Comparison of ENCODE assay signal across 13 cellular contexts in genomic region chrX:8988456-8988855, GRCh38. TPM values are rescaled to one million over a fixed set of nuclear protein-coding genes. Genes with fewer than 3 reads are reported as not detected.
DNase-seq lines count a peak whose midpoint lies in the region; ATAC-seq, FAIRE-seq and TF ChIP-seq lines count a peak whose summit lies in the region.
"Had no signal": no experiment of that assay in that cellular context is flagged by ENCODE, and none has a peak within 500 bp of the region (broad histone marks: within the 10 kb centered on the region; RNA-seq: fewer than 3 reads in every experiment).

No MANE protein-coding gene starts in this region.

- H3K9me3 Mint-ChIP-seq in activated CD8-positive, alpha-beta T cell treated with anti-CD3 and anti-CD28 coated beads for 36 hours = no peaks in the 10 kb centered on the region
- H3K9me3 Mint-ChIP-seq in activated CD8-positive, alpha-beta T cell treated with anti-CD3 and anti-CD28 coated beads, Interleukin-2, amount 10 ng/mL, durations not matched to agents 7 days and 5 days (ENCODE audit: insufficient read depth) = no peaks in the 10 kb centered on the region
- H3K9me3 Mint-ChIP-seq: dendritic cell treated with granulocyte-macrophage colony-stimulating factor and Interleukin-4, amounts not matched to agents 40 ng/mL and 50 ng/mL, for 4 days had no signal

- no peak overlapping the region for H3K4me3 ChIP-seq in upper lobe of right lung

- H3K36me3 Mint-ChIP-seq in activated CD8-positive, alpha-beta T cell treated with anti-CD3 and anti-CD28 coated beads for 36 hours (ENCODE audit: low read depth) = no peaks in the 10 kb centered on the region
- H3K36me3 Mint-ChIP-seq in activated CD8-positive, alpha-beta T cell treated with anti-CD3 and anti-CD28 coated beads, Interleukin-2, amount 10 ng/mL, durations not matched to agents 7 days and 5 days (ENCODE audit: low read depth) = no peaks in the 10 kb centered on the region

- DNase-seq in activated CD8-positive, alpha-beta T cell treated with anti-CD3 and anti-CD28 coated beads for 36 hours = peak; percentile 27
- no peak for DNase-seq in activated CD8-positive, alpha-beta T cell treated with anti-CD3 and anti-CD28 coated beads, Interleukin-2, amount 10 ng/mL, durations not matched to agents 7 days and 5 days
- DNase-seq in amniotic epithelial cell (ENCODE audit: low read depth) = peak; percentile 45
- DNase-seq in left lobe of liver (ENCODE audit: low spot score) = peak; percentile 60
- no peak for DNase-seq in upper lobe of right lung
- DNase-seq in GM19239 (ENCODE audit: insufficient read length, low spot score) = no peak
- no peak for DNase-seq in putamen (ENCODE audit: low spot score)
- DNase-seq: C1 segment of cervical spinal cord, KBM-7 had no signal

- H3K4me1 Mint-ChIP-seq in activated CD8-positive, alpha-beta T cell treated with anti-CD3 and anti-CD28 coated beads for 36 hours (ENCODE audit: low read depth) = peaks cover 19% of the 10 kb centered on the region
- H3K4me1 Mint-ChIP-seq in activated CD8-positive, alpha-beta T cell treated with anti-CD3 and anti-CD28 coated beads, Interleukin-2, amount 10 ng/mL, durations not matched to agents 7 days and 5 days (ENCODE audit: low read depth) = peaks cover 7% of the 10 kb centered on the region

- no peak for TF ChIP-seq CTCF in activated CD8-positive, alpha-beta T cell treated with anti-CD3 and anti-CD28 coated beads for 36 hours (IDR thresholded peaks at IDR 0.05)
- no peak for TF ChIP-seq CTCF in upper lobe of right lung (IDR thresholded peaks at IDR 0.05)

- CTCF ChIA-PET in activated CD8-positive, alpha-beta T cell treated with anti-CD3 and anti-CD28 coated beads for 36 hours (lab: Charles Lee) = no interaction called here
- CTCF ChIA-PET in activated CD8-positive, alpha-beta T cell treated with anti-CD3 and anti-CD28 coated beads, Interleukin-2, amount 10 ng/mL, durations not matched to agents 7 days and 5 days (lab: Charles Lee) = interaction anchor here (0.9 kb wide), 1 partner anchor 12 kb away, joined by 3 read pairs; no protein-coding TSS in a partner anchor

- no peak for FAIRE-seq in GM19239 (lab: Jason Lieb, UNC)

- no peaks in the 10 kb centered on the region for H3K27me3 Mint-ChIP-seq in activated CD8-positive, alpha-beta T cell treated with anti-CD3 and anti-CD28 coated beads for 36 hours
- H3K27me3 Mint-ChIP-seq in activated CD8-positive, alpha-beta T cell treated with anti-CD3 and anti-CD28 coated beads, Interleukin-2, amount 10 ng/mL, durations not matched to agents 7 days and 5 days (ENCODE audit: low read depth) = no peaks in the 10 kb centered on the region
- H3K27me3 Mint-ChIP-seq: dendritic cell treated with granulocyte-macrophage colony-stimulating factor and Interleukin-4, amounts not matched to agents 40 ng/mL and 50 ng/mL, for 4 days had no signal

- H3K4me3 Mint-ChIP-seq in activated CD8-positive, alpha-beta T cell treated with anti-CD3 and anti-CD28 coated beads for 36 hours = no peak overlapping the region
- no peak overlapping the region for H3K4me3 Mint-ChIP-seq in activated CD8-positive, alpha-beta T cell treated with anti-CD3 and anti-CD28 coated beads, Interleukin-2, amount 10 ng/mL, durations not matched to agents 7 days and 5 days
- H3K4me3 Mint-ChIP-seq: dendritic cell treated with granulocyte-macrophage colony-stimulating factor and Interleukin-4, amounts not matched to agents 40 ng/mL and 50 ng/mL, for 4 days had no signal

- H3K4me1 ChIP-seq in upper lobe of right lung = no peaks in the 10 kb centered on the region

- H3K9me3 ChIP-seq in upper lobe of right lung = no peaks in the 10 kb centered on the region

- intact Hi-C loops in activated CD8-positive, alpha-beta T cell treated with anti-CD3 and anti-CD28 coated beads for 36 hours (cut with micrococcal nuclease) = no loop called here
- intact Hi-C loops in upper lobe of right lung (cut with DNase I) = no loop called here

- H3K27ac Mint-ChIP-seq in activated CD8-positive, alpha-beta T cell treated with anti-CD3 and anti-CD28 coated beads for 36 hours = no peak overlapping the region
- H3K27ac Mint-ChIP-seq in activated CD8-positive, alpha-beta T cell treated with anti-CD3 and anti-CD28 coated beads, Interleukin-2, amount 10 ng/mL, durations not matched to agents 7 days and 5 days = no peak overlapping the region
- H3K27ac Mint-ChIP-seq: dendritic cell treated with granulocyte-macrophage colony-stimulating factor and Interleukin-4, amounts not matched to agents 40 ng/mL and 50 ng/mL, for 4 days had no signal

- H3K27me3 ChIP-seq in upper lobe of right lung = no peaks in the 10 kb centered on the region

- no peaks in the 10 kb centered on the region for H3K36me3 ChIP-seq in upper lobe of right lung

- peak; percentile 66 for ATAC-seq in activated CD8-positive, alpha-beta T cell treated with anti-CD3 and anti-CD28 coated beads for 36 hours
- no peak for ATAC-seq in activated CD8-positive, alpha-beta T cell treated with anti-CD3 and anti-CD28 coated beads, Interleukin-2, amount 10 ng/mL, durations not matched to agents 7 days and 5 days
- ATAC-seq in left lobe of liver = peak; percentile 99
- ATAC-seq in upper lobe of right lung = peak; percentile 80
- ATAC-seq in HG02763 (IDR thresholded peaks at IDR 0.05; ENCODE audit: unreplicated experiment) = no peak

- POLR2A ChIA-PET in activated CD8-positive, alpha-beta T cell treated with anti-CD3 and anti-CD28 coated beads for 36 hours (lab: Charles Lee) = no interaction called here
- POLR2A ChIA-PET in activated CD8-positive, alpha-beta T cell treated with anti-CD3 and anti-CD28 coated beads, Interleukin-2, amount 10 ng/mL, durations not matched to agents 7 days and 5 days (lab: Charles Lee) = no interaction called here

- H3K27ac ChIP-seq in upper lobe of right lung = no peak overlapping the region

RNA-seq across cellular contexts. Expression of gene FAM9B, which starts 45.5 kb away (rescaled TPM):
- total RNA-seq in activated CD8-positive, alpha-beta T cell treated with anti-CD3 and anti-CD28 coated beads for 36 hours = not detected
- not detected for total RNA-seq in activated CD8-positive, alpha-beta T cell treated with anti-CD3 and anti-CD28 coated beads, Interleukin-2, amount 10 ng/mL, durations not matched to agents 7 days and 5 days
- total RNA-seq in left lobe of liver (1.1 TPM), upper lobe of right lung (0.52 TPM)
- total RNA-seq: T-helper 2 cell treated with Interferon-gamma antibody and Interleukin-4, amounts not matched to agents 100 ng/mL and 5 ng/mL, for 36 hours; temporal lobe had no signal

Comparison
In these comparisons a context has a peak if more than half of its experiments do, and no peak if none do; other contexts are left out.
1. ATAC-seq: peak in activated CD8-positive, alpha-beta T cell treated with anti-CD3 and anti-CD28 coated beads for 36 hours (single experiment), left lobe of liver (single experiment) and upper lobe of right lung (single experiment); none in activated CD8-positive, alpha-beta T cell treated with anti-CD3 and anti-CD28 coated beads, Interleukin-2, amount 10 ng/mL, durations not matched to agents 7 days and 5 days (single experiment) and HG02763 (single experiment).
2. DNase-seq: peak in activated CD8-positive, alpha-beta T cell treated with anti-CD3 and anti-CD28 coated beads for 36 hours (single experiment), amniotic epithelial cell (single experiment) and left lobe of liver (single experiment); none in activated CD8-positive, alpha-beta T cell treated with anti-CD3 and anti-CD28 coated beads, Interleukin-2, amount 10 ng/mL, durations not matched to agents 7 days and 5 days (single experiment), upper lobe of right lung (single experiment), GM19239 (single experiment) and putamen (single experiment).